ENCODE assay signal across 9 cellular contexts in the genomic region with DNA sequence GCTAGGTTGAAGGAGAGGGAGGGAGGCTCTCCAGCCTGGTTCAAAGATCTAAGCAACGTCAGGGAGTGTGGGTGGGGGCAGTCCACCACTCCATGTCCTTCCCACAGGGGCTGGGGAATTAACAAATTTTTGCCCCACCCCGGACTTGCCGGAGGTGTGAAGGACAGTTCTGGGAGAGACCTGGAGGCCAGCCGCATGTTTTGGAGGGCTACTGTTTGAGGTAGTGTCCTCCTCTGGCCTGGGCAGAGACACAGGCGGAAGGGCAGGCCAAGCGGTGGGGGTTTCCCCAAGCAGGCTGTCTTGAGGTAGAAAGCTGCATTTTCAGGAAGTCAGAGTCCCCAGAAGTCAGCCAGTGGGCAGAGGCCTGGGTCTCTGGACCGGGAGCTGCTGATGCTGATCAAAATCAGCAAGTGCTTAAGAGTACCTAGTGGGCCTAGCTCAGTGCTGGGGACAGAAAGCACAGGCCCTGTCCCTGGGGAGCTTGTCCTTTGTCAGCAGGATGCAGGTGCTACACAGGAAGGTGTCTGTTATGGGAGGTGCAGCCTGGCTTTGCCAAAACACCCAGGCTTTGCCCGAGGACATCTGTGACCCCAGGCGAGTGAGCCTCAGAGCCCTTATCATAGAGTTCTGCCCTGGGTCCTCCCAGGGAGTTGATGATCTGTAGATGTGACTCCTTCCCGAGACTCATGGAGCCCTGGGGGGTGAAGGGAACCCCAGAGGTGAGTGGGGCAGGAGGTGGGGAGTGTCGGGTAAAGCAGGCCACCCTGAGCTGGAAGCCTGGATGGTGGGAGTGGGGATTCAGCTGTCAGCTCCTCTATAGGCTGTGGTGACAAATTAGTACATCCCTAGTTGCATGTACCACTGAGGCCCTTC. TPM values are rescaled to one million over a fixed set of nuclear protein-coding genes. Genes with fewer than 3 reads are reported as not detected.
A peak's percentile ranks its signal among the peaks of the same experiment; 100 is the strongest.
DNase-seq lines count a peak whose midpoint lies in the region; ATAC-seq and TF ChIP-seq lines count a peak whose summit lies in the region.
"Had no signal": no experiment of that assay in that cellular context is flagged by ENCODE, and none has a peak within 500 bp of the region (broad histone marks: within the 10 kb centered on the region; RNA-seq: fewer than 3 reads in every experiment).

No MANE protein-coding gene starts in this region.

- TF ChIP-seq CTCF in chondrocyte (IDR thresholded peaks at IDR 0.05): no peak

- DNase-seq in NOMO-1 (lab: John Stamatoyannopoulos, UW; ENCODE audit: unreplicated experiment in 2 of 2) (peak; percentile 44 to 62), NOMO-1 treated with dmso at 0.1 percent for 144 hours (lab: John Stamatoyannopoulos, UW; ENCODE audit: unreplicated experiment) (no peak), T-helper 17 cell (peak in 1 of 3 donors; percentile 16), AML-193 (lab: John Stamatoyannopoulos, UW) (no peak), chondrocyte (ENCODE audit: low spot score) (no peak), RPMI8226 (no peak)
- DNase-seq in naive thymus-derived CD8-positive, alpha-beta T cell: peak in 3 of 10 donors; percentile 23 to 59 (median 31)

- POLR2A ChIA-PET in naive thymus-derived CD8-positive, alpha-beta T cell (lab: Charles Lee): interaction anchor here (0.6 to 7.4 kb wide), 4 partner anchors 13 to 1985 kb away, joined by 3 to 70 read pairs (median 4); a partner anchor contains a TSS

- H3K27ac Mint-ChIP-seq in T-helper 17 cell (peak overlapping the region; percentile 93), chondrocyte (ENCODE audit: unreplicated experiment) (no peak overlapping the region)
- peak overlapping the region; percentile 85 to 96 (median 90) for H3K27ac Mint-ChIP-seq in naive thymus-derived CD8-positive, alpha-beta T cell

- H3K36me3 Mint-ChIP-seq in T-helper 17 cell (ENCODE audit: low read depth): peaks cover 2% of the 10 kb centered on the region
- peaks cover 0 to 76% (median 2%) of the 10 kb centered on the region in 3 donors for H3K36me3 Mint-ChIP-seq in naive thymus-derived CD8-positive, alpha-beta T cell
- peaks cover 13% of the 10 kb centered on the region for H3K36me3 Mint-ChIP-seq in chondrocyte (ENCODE audit: low read depth)

- H3K4me3 Mint-ChIP-seq in T-helper 17 cell (peak overlapping the region; percentile 82), chondrocyte (ENCODE audit: unreplicated experiment) (no peak overlapping the region)
- H3K4me3 Mint-ChIP-seq in naive thymus-derived CD8-positive, alpha-beta T cell: peak overlapping the region; percentile 36 to 86 (median 70)

- H3K27me3 Mint-ChIP-seq in T-helper 17 cell: no peaks in the 10 kb centered on the region
- no peaks in the 10 kb centered on the region for H3K27me3 Mint-ChIP-seq in naive thymus-derived CD8-positive, alpha-beta T cell
- H3K27me3 Mint-ChIP-seq in chondrocyte (ENCODE audit: low read depth): no peaks in the 10 kb centered on the region

- H3K9me3 ChIP-seq in T-helper 17 cell (ENCODE audit: control insufficient read depth, low read length, poor library complexity, severe bottlenecking): no peaks in the 10 kb centered on the region
- H3K9me3 ChIP-seq: A549 had no signal

- H3K4me1 Mint-ChIP-seq in T-helper 17 cell (peaks cover 28% of the 10 kb centered on the region), chondrocyte (ENCODE audit: low read depth) (peaks cover 6% of the 10 kb centered on the region)
- peaks cover 18 to 79% (median 50%) of the 10 kb centered on the region in 4 donors for H3K4me1 Mint-ChIP-seq in naive thymus-derived CD8-positive, alpha-beta T cell

- ATAC-seq in HG02642 (IDR thresholded peaks at IDR 0.05; ENCODE audit: poor library complexity, unreplicated experiment) (peak; percentile 46), T-helper 17 cell (peak; percentile 80)
- ATAC-seq in naive thymus-derived CD8-positive, alpha-beta T cell: peak; percentile 67 to 73
- ATAC-seq: A549 had no signal

- no peaks in the 10 kb centered on the region for H3K9me3 Mint-ChIP-seq in naive thymus-derived CD8-positive, alpha-beta T cell
- no peaks in the 10 kb centered on the region for H3K9me3 Mint-ChIP-seq in chondrocyte (ENCODE audit: low read depth)

RNA-seq across cellular contexts. Expression of a gene that starts 18.6 kb away (rescaled TPM):
- total RNA-seq in T-helper 17 cell (100 to 1,000 TPM; 129 to 138 TPM), chondrocyte (16.3 to 17.6 TPM (median 16.8 TPM) in 3 replicates)
- 100 to 1,000 TPM; 262 TPM for total RNA-seq in naive thymus-derived CD8-positive, alpha-beta T cell
- 10 to 100 TPM; 24.3 to 38.9 (median 24.9) TPM for polyA plus RNA-seq in naive thymus-derived CD8-positive, alpha-beta T cell

Comparison
In these comparisons a context has a peak if more than half of its experiments do, and no peak if none do; other contexts are left out.
1. DNase-seq: peak in NOMO-1 (2 of 2); none in NOMO-1 treated with dmso at 0.1 percent for 144 hours (single experiment), AML-193 (0 of 2), chondrocyte (single experiment) and RPMI8226 (single experiment).
2. Peak in every context shown above with its lines, with median percentiles within 50 percentile points of each other: ATAC-seq.